30 cellular contexts compared by ENCODE assay signal in genomic region chr10:116925061-116925460, GRCh38.
"Had no signal": no experiment of that assay in that cellular context is flagged by ENCODE, and none has a peak within 500 bp of the region (broad histone marks: within the 10 kb centered on the region; RNA-seq: fewer than 3 reads in every experiment).

No MANE protein-coding gene starts in this region.

- H3K27ac ChIP-seq: adrenal gland, coronary artery, Peyer's patch, SJSA1 had no signal

- H3K4me1 ChIP-seq: Peyer's patch, SJSA1 had no signal

- DNase-seq: activated B cell treated with CpG ODN at 0.5 μM for 24 hours; activated CD4-positive, alpha-beta memory T cell treated with anti-CD3 and anti-CD28 coated beads, Interleukin-2, amount 10 ng/mL, durations not matched to agents 7 days and 5 days; activated CD4-positive, alpha-beta T cell treated with anti-CD3 and anti-CD28 coated beads for 48 hours; activated CD4-positive, CD25-positive, alpha-beta regulatory T cell treated with anti-CD3 and anti-CD28 coated beads, Interleukin-2, amount 50 U/mL, for 72 hours; activated gamma-delta T cell treated with Interleukin-2 at 50 U/mL for 16 hours; activated naive CD4-positive, alpha-beta T cell treated with anti-CD3 and anti-CD28 coated beads for 36 hours; activated T-cell treated with anti-CD3 and anti-CD28 coated beads, Interleukin-2, amount 50 U/mL, for 1 hour; activated T-cell treated with anti-CD3 and anti-CD28 coated beads, Interleukin-2, amount 50 U/mL, for 72 hours; adrenal gland; Kasumi-1; KG1; MG63; NCI-H1092; NCI-H146; NCI-H1930; NCI-H2081 treated with DMSO at 0.1 percent for 48 hours; NCI-H226; NCI-H524 treated with DMSO at 0.1 percent for 48 hours; PC-3; Peyer's patch; RPMI8226; SHP77 treated with DMSO at 0.1 percent for 48 hours; SK-N-SH had no signal

- H3K36me3 ChIP-seq: MG63, Peyer's patch had no signal

- H3K27me3 ChIP-seq: adrenal gland, MG63, Peyer's patch, SJSA1 had no signal

- H3K4me1 Mint-ChIP-seq: activated B cell treated with CpG ODN at 0.5 μM for 24 hours; activated CD4-positive, alpha-beta memory T cell treated with anti-CD3 and anti-CD28 coated beads, Interleukin-2, amount 10 ng/mL, durations not matched to agents 7 days and 5 days; activated T-helper 17 cell treated with anti-CD3 and anti-CD28 coated beads, Interleukin-2, amount 50 U/mL, for 72 hours; brain had no signal

- ATAC-seq: activated naive CD4-positive, alpha-beta T cell treated with anti-CD3 and anti-CD28 coated beads, Interleukin-2, amount 50 U/mL, for 72 hours; activated T-cell treated with anti-CD3 and anti-CD28 coated beads, Interleukin-2, amount 50 U/mL, for 72 hours; activated T-helper 17 cell treated with anti-CD3 and anti-CD28 coated beads, Interleukin-2, amount 50 U/mL, for 72 hours; PC-3 had no signal

- H3K36me3 Mint-ChIP-seq: activated naive CD4-positive, alpha-beta T cell treated with anti-CD3 and anti-CD28 coated beads, Interleukin-2, amount 50 U/mL, for 72 hours had no signal

- H3K9me3 Mint-ChIP-seq: activated B cell treated with CpG ODN at 0.5 μM for 24 hours; activated CD4-positive, alpha-beta memory T cell treated with anti-CD3 and anti-CD28 coated beads, Interleukin-2, amount 10 ng/mL, durations not matched to agents 7 days and 5 days; activated naive CD4-positive, alpha-beta T cell treated with anti-CD3 and anti-CD28 coated beads for 36 hours; activated naive CD4-positive, alpha-beta T cell treated with anti-CD3 and anti-CD28 coated beads, Interleukin-2, amount 50 U/mL, for 72 hours; activated T-cell treated with anti-CD3 and anti-CD28 coated beads, Interleukin-2, amount 50 U/mL, for 72 hours; T-helper 1 cell treated with Interleukin-12 subunit alpha and Interleukin-12 subunit beta and Interleukin-4 antibody, amounts not matched to agents 30 μg/mL and 1 μg/mL, for 36 hours; T-helper 2 cell treated with Interferon-gamma antibody and Interleukin-4, amounts not matched to agents 5 μg/mL and 100 μg/mL, for 36 hours had no signal

- H3K27ac Mint-ChIP-seq: activated B cell treated with CpG ODN at 0.5 μM for 24 hours; activated CD4-positive, alpha-beta memory T cell treated with anti-CD3 and anti-CD28 coated beads, Interleukin-2, amount 10 ng/mL, durations not matched to agents 7 days and 5 days; activated naive CD4-positive, alpha-beta T cell treated with anti-CD3 and anti-CD28 coated beads for 36 hours; activated naive CD4-positive, alpha-beta T cell treated with anti-CD3 and anti-CD28 coated beads, Interleukin-2, amount 50 U/mL, for 72 hours; activated T-cell treated with anti-CD3 and anti-CD28 coated beads, Interleukin-2, amount 50 U/mL, for 72 hours; activated T-helper 17 cell treated with anti-CD3 and anti-CD28 coated beads, Interleukin-2, amount 50 U/mL, for 72 hours; T-helper 1 cell treated with Interleukin-12 subunit alpha and Interleukin-12 subunit beta and Interleukin-4 antibody, amounts not matched to agents 30 μg/mL and 1 μg/mL, for 36 hours; T-helper 2 cell treated with Interferon-gamma antibody and Interleukin-4, amounts not matched to agents 5 μg/mL and 100 μg/mL, for 36 hours had no signal

- H3K4me3 Mint-ChIP-seq: activated B cell treated with CpG ODN at 0.5 μM for 24 hours; activated CD4-positive, alpha-beta memory T cell treated with anti-CD3 and anti-CD28 coated beads, Interleukin-2, amount 10 ng/mL, durations not matched to agents 7 days and 5 days; activated naive CD4-positive, alpha-beta T cell treated with anti-CD3 and anti-CD28 coated beads for 36 hours; activated T-cell treated with anti-CD3 and anti-CD28 coated beads, Interleukin-2, amount 50 U/mL, for 72 hours; activated T-helper 17 cell treated with anti-CD3 and anti-CD28 coated beads, Interleukin-2, amount 50 U/mL, for 72 hours; brain; T-helper 1 cell treated with Interleukin-12 subunit alpha and Interleukin-12 subunit beta and Interleukin-4 antibody, amounts not matched to agents 30 μg/mL and 1 μg/mL, for 36 hours; T-helper 2 cell treated with Interferon-gamma antibody and Interleukin-4, amounts not matched to agents 5 μg/mL and 100 μg/mL, for 36 hours had no signal

- H3K27me3 Mint-ChIP-seq: activated B cell treated with CpG ODN at 0.5 μM for 24 hours; activated CD4-positive, alpha-beta memory T cell treated with anti-CD3 and anti-CD28 coated beads, Interleukin-2, amount 10 ng/mL, durations not matched to agents 7 days and 5 days; brain had no signal

- H3K4me3 ChIP-seq: adrenal gland, coronary artery, MG63, Peyer's patch, SJSA1 had no signal

- H3K9me3 ChIP-seq: adrenal gland, MG63, Peyer's patch, SJSA1, SK-N-SH had no signal
